ENCODE assay signal across 1 cellular context in the genomic region with DNA sequence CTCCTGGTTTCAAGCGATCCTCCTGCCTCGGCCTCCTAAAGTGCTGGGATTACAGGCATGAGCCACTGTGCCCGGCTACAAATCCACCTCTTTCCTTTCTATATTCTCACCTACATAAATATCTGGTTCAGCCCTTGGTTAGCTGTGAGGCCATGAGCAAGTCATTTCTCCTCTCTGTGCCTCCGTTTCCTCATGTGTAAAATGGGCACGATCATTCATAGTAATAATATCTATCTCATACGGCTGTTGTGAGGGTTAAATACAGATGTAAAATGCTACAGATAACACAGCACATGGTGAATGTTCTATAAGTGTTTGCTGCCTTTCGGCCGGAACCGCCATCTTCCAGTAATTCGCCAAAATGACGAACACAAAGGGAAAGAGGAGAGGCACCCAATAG.
A peak's percentile ranks its signal among the peaks of the same experiment; 100 is the strongest.
TF ChIP-seq lines count a peak whose summit lies in the region.

No MANE protein-coding gene starts in this region.

TF ChIP-seq in K562, 482 proteins besides CTCF, POLR2A, EP300 and RAD21 (continued from another document):
- TF ChIP-seq, protein P1, sequence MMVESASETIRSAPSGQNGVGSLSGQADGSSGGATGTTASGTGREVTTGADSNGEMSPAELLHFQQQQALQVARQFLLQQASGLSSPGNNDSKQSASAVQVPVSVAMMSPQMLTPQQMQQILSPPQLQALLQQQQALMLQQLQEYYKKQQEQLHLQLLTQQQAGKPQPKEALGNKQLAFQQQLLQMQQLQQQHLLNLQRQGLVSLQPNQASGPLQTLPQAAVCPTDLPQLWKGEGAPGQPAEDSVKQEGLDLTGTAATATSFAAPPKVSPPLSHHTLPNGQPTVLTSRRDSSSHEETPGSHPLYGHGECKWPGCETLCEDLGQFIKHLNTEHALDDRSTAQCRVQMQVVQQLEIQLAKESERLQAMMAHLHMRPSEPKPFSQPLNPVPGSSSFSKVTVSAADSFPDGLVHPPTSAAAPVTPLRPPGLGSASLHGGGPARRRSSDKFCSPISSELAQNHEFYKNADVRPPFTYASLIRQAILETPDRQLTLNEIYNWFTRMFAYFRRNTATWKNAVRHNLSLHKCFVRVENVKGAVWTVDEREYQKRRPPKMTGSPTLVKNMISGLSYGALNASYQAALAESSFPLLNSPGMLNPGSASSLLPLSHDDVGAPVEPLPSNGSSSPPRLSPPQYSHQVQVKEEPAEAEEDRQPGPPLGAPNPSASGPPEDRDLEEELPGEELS (CRISPR knock-in tag; IDR thresholded peaks at IDR 0.05; ENCODE audit: borderline replicate concordance) = no peak
- TF ChIP-seq, protein P2, sequence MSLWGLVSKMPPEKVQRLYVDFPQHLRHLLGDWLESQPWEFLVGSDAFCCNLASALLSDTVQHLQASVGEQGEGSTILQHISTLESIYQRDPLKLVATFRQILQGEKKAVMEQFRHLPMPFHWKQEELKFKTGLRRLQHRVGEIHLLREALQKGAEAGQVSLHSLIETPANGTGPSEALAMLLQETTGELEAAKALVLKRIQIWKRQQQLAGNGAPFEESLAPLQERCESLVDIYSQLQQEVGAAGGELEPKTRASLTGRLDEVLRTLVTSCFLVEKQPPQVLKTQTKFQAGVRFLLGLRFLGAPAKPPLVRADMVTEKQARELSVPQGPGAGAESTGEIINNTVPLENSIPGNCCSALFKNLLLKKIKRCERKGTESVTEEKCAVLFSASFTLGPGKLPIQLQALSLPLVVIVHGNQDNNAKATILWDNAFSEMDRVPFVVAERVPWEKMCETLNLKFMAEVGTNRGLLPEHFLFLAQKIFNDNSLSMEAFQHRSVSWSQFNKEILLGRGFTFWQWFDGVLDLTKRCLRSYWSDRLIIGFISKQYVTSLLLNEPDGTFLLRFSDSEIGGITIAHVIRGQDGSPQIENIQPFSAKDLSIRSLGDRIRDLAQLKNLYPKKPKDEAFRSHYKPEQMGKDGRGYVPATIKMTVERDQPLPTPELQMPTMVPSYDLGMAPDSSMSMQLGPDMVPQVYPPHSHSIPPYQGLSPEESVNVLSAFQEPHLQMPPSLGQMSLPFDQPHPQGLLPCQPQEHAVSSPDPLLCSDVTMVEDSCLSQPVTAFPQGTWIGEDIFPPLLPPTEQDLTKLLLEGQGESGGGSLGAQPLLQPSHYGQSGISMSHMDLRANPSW (CRISPR knock-in tag; IDR thresholded peaks at IDR 0.05) = 0 out of 2 replicates have a peak, but pooled peaks have one; percentile 26
- no peak for TF ChIP-seq SNAPC5 (CRISPR knock-in tag; IDR thresholded peaks at IDR 0.05)
- TF ChIP-seq SMAD4 (CRISPR knock-in tag; conservative IDR thresholded peaks at IDR 0.05) = no peak
- TF ChIP-seq ELF2 (CRISPR knock-in tag; IDR thresholded peaks at IDR 0.05) = no peak
- TF ChIP-seq RFX5 (IDR thresholded peaks at IDR 0.05; ENCODE audit: low read depth, low read length) = no peak
- peak; percentile 99 for TF ChIP-seq BCOR (IDR thresholded peaks at IDR 0.05)
- TF ChIP-seq ZNF253 (CRISPR knock-in tag; conservative IDR thresholded peaks at IDR 0.05) = no peak
- peak; percentile 92 to 96 for TF ChIP-seq KDM1A (IDR thresholded peaks at IDR 0.05)
- TF ChIP-seq ARNT (IDR thresholded peaks at IDR 0.05) = 0 out of 4 replicates have a peak, but pooled peaks of 1 of the 2 experiments have one; percentile 28
- no peak for TF ChIP-seq FIP1L1 (IDR thresholded peaks at IDR 0.05; ENCODE audit: low read depth, low read length, poor library complexity, severe bottlenecking)
- TF ChIP-seq, protein P3, sequence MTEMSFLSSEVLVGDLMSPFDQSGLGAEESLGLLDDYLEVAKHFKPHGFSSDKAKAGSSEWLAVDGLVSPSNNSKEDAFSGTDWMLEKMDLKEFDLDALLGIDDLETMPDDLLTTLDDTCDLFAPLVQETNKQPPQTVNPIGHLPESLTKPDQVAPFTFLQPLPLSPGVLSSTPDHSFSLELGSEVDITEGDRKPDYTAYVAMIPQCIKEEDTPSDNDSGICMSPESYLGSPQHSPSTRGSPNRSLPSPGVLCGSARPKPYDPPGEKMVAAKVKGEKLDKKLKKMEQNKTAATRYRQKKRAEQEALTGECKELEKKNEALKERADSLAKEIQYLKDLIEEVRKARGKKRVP (CRISPR knock-in tag; IDR thresholded peaks at IDR 0.05) = no peak
- TF ChIP-seq SP1 (CRISPR knock-in tag; IDR thresholded peaks at IDR 0.05) = 0 out of 2 replicates have a peak, but pooled peaks have one; percentile 7
